Comparison of ENCODE assay signal across 1 cellular context in the genomic region with DNA sequence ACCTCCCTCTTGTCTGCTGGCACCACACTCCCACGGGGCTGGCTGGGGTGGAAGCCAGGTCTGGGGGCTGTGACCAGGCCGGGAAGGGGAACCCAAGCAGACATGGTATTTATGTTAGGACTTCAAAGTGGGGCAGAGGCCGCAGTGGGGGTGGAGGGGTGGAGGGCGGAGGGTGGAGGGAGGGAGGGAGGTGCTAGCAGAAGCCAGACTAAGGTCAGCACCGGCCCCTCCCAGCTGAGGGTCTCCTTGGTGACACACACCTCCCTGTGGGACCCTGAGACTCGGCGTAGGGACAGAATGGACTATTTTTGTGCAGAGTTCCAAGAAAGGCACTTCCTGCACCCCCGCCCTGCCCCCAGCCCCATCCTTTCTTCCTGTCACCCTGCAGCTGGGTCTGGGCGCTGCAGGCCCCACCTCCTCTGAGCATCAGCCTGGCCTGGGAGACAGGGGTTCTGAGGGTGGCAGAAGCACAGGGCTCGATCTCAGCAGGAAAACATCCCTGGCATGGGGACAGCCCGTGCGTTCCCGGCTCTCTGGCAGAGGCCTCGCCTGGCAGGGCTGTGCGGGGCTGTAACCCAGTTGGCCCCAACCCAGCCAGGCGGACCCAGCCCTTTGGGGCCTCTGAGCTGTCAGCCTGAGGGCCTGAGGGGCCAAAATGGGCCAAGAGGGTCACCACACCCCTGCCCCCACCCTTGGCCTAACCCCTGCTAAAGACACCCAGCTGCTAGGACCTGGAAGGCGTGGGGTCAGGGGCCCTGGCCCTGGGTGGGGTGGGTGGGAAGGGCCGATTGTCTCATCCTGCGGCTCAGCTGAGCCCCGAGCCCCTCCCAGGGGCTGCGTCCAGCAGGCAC.
TF ChIP-seq lines count a peak whose summit lies in the region.

No MANE protein-coding gene starts in this region.

TF ChIP-seq in HepG2, 621 proteins besides CTCF, POLR2A, EP300 and RAD21:
- TF ChIP-seq, protein P1, sequence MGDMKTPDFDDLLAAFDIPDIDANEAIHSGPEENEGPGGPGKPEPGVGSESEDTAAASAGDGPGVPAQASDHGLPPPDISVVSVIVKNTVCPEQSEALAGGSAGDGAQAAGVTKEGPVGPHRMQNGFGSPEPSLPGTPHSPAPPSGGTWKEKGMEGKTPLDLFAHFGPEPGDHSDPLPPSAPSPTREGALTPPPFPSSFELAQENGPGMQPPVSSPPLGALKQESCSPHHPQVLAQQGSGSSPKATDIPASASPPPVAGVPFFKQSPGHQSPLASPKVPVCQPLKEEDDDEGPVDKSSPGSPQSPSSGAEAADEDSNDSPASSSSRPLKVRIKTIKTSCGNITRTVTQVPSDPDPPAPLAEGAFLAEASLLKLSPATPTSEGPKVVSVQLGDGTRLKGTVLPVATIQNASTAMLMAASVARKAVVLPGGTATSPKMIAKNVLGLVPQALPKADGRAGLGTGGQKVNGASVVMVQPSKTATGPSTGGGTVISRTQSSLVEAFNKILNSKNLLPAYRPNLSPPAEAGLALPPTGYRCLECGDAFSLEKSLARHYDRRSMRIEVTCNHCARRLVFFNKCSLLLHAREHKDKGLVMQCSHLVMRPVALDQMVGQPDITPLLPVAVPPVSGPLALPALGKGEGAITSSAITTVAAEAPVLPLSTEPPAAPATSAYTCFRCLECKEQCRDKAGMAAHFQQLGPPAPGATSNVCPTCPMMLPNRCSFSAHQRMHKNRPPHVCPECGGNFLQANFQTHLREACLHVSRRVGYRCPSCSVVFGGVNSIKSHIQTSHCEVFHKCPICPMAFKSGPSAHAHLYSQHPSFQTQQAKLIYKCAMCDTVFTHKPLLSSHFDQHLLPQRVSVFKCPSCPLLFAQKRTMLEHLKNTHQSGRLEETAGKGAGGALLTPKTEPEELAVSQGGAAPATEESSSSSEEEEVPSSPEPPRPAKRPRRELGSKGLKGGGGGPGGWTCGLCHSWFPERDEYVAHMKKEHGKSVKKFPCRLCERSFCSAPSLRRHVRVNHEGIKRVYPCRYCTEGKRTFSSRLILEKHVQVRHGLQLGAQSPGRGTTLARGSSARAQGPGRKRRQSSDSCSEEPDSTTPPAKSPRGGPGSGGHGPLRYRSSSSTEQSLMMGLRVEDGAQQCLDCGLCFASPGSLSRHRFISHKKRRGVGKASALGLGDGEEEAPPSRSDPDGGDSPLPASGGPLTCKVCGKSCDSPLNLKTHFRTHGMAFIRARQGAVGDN (CRISPR knock-in tag; IDR thresholded peaks at IDR 0.05) = peak; percentile 6; the same call in 1 of the 2 replicates
- TF ChIP-seq HIVEP1 (CRISPR knock-in tag; IDR thresholded peaks at IDR 0.05) (0 out of 2 replicates have a peak, but pooled peaks have one; percentile 6), ZNF883 (CRISPR knock-in tag; IDR thresholded peaks at IDR 0.05; ENCODE audit: not compliant biosample characterization) (no peak)
